ENCODE assay signal across 1 cellular context in the genomic region with DNA sequence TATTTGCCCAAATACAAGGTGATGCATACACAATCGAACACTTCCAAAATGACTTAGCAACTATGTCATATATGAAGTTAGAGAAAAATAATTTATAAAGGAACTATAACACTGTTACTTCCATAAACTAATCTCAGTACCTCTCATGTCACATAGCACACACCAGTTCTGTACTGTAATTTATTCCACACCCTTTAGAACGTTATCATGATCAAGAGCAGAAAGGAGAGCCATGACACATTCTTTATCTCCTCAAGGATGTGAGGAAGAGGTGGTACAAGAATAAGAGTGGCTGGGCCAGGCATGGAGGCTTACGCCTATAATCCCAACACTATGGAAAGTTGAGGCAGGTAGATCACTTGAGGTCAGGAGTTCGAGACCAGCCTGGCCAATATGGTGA.
A peak's percentile ranks its signal among the peaks of the same experiment; 100 is the strongest.
TF ChIP-seq lines count a peak whose summit lies in the region.

No MANE protein-coding gene starts in this region.

TF ChIP-seq in K562, 482 proteins besides CTCF, POLR2A, EP300 and RAD21:
- TF ChIP-seq CBFB (CRISPR knock-in tag; IDR thresholded peaks at IDR 0.05) (no peak), RCOR1 (IDR thresholded peaks at IDR 0.05; ENCODE audit: borderline replicate concordance in 1 of 2, low read depth in 2 of 2, low read length in 2 of 2) (peak in 1 of 2 experiments; percentile 61; a peak in 1 of 4 replicates), ARID1B (IDR thresholded peaks at IDR 0.05) (peak; percentile 34; the same call in 1 of the 2 replicates), DPF2 (IDR thresholded peaks at IDR 0.05) (peak; percentile 52; the same call in 1 of the 2 replicates), TEAD4 (IDR thresholded peaks at IDR 0.05; ENCODE audit: low read length) (peak; percentile 35; the same call in 1 of the 2 replicates), TEAD4 (CRISPR knock-in tag; IDR thresholded peaks at IDR 0.05; ENCODE audit: borderline replicate concordance) (no peak), POLR2H (tag; IDR thresholded peaks at IDR 0.05; ENCODE audit: low read depth) (0 out of 2 replicates have a peak, but pooled peaks have one; percentile 21), FOSL1 (tag; conservative IDR thresholded peaks at IDR 0.05) (peak; percentile 37), NBN (IDR thresholded peaks at IDR 0.05; ENCODE audit: low read depth) (no peak), ZEB2 (IDR thresholded peaks at IDR 0.05) (peak; percentile 32; the same call in 1 of the 2 replicates), HMG20B (CRISPR knock-in tag; IDR thresholded peaks at IDR 0.05) (no peak), JUND (IDR thresholded peaks at IDR 0.05; ENCODE audit: borderline replicate concordance, low read depth, low read length) (peak; percentile 56; the same call in 1 of the 2 replicates), JUND (tag; IDR thresholded peaks at IDR 0.05; ENCODE audit: borderline replicate concordance, low read depth, low read length) (no peak), CTBP1 (IDR thresholded peaks at IDR 0.05; ENCODE audit: borderline replicate concordance) (peak; percentile 56; the same call in 1 of the 2 replicates), SMARCA4 (IDR thresholded peaks at IDR 0.05) (0 out of 2 replicates have a peak, but pooled peaks have one; percentile 22), ZBTB8A (IDR thresholded peaks at IDR 0.05; ENCODE audit: partially characterized antibody) (no peak), KDM1A (IDR thresholded peaks at IDR 0.05) (0 out of 4 replicates have a peak, but pooled peaks of 1 of the 2 experiments have one; percentile 19)
